In the genomic region with DNA sequence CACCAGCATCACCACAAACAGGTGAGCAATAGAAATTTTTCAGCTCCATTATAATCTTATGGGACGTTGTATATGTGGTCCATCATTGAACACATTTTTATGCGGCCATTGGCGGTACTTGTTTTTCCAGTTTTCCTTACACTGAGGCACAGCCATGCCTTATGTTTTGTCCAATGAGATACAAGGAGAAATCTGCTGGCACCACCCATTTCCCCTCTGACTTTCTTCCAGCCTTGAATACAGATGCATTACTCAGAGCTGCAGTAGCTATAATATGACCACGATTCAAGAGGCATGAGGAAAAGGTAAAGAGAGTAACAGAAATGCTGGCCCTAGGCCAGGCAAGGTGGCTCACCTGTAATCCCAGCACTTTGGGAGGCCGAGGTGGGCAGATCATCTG, we compare ENCODE assay signal across 22 cellular contexts. TPM values are rescaled to one million over a fixed set of nuclear protein-coding genes. Genes with fewer than 3 reads are reported as not detected.
A peak's percentile ranks its signal among the peaks of the same experiment; 100 is the strongest.
DNase-seq lines count a peak whose midpoint lies in the region; FAIRE-seq and TF ChIP-seq lines count a peak whose summit lies in the region.
"Had no signal": no experiment of that assay in that cellular context is flagged by ENCODE, and none has a peak within 500 bp of the region (broad histone marks: within the 10 kb centered on the region; RNA-seq: fewer than 3 reads in every experiment).

No MANE protein-coding gene starts in this region.

- peak; percentile 11 for DNase-seq in NCI-H748 (lab: John Stamatoyannopoulos, UW; ENCODE audit: unreplicated experiment)
- DNase-seq in NCI-H748 treated with DMSO at 0.1 percent for 48 hours (lab: John Stamatoyannopoulos, UW): no peak
- DNase-seq in PC-9: peak; percentile 70 to 83
- DNase-seq in keratinocyte (ENCODE audit: low read depth, low spot score): no peak
- no peak for DNase-seq in type B pancreatic cell (ENCODE audit: extremely low spot score, unreplicated experiment)
- no peak for DNase-seq in caudate nucleus (lab: John Stamatoyannopoulos, UW)
- no peak for DNase-seq in neuronal stem cell (ENCODE audit: low spot score)
- DNase-seq in KG1 (lab: John Stamatoyannopoulos, UW): no peak
- DNase-seq: 8988T; BE2C; CD4-positive, alpha-beta T cell; DND-41; HFFc6; Karpas-422; MM.1S; NCI-H1092 treated with DMSO at 0.1 percent for 48 hours; NCI-H1694; NCI-H446 treated with DMSO at 0.1 percent for 48 hours; NCI-H774 had no signal

- H3K79me2 ChIP-seq in PC-9 (ENCODE audit: low read depth): no peaks in the 10 kb centered on the region
- H3K79me2 ChIP-seq in keratinocyte (ENCODE audit: control insufficient read depth, insufficient read depth, low read length): no peaks in the 10 kb centered on the region

- H3K18ac ChIP-seq in neuronal stem cell (ENCODE audit: low read length): no peak overlapping the region

- H3K14ac ChIP-seq in neuronal stem cell (ENCODE audit: low read length): no peak overlapping the region

- CTCF ChIA-PET in PC-9 (lab: Charles Lee): interaction anchor here (1.0 to 1.6 kb wide), 4 partner anchors 9 to 138 kb away, joined by 3 to 7 read pairs (median 4); a partner anchor contains a TSS

- TF ChIP-seq CTCF in PC-9 (conservative IDR thresholded peaks at IDR 0.05): no peak
- TF ChIP-seq CTCF in keratinocyte (optimal IDR thresholded peaks at IDR 0.05 in 1 of 3, IDR thresholded peaks at IDR 0.05 in 1 of 3, conservative IDR thresholded peaks at IDR 0.05 in 1 of 3; ENCODE audit: extremely low read depth in 1 of 3, insufficient read depth in 2 of 3, low read length in 3 of 3): no peak
- no peak for TF ChIP-seq CTCF in type B pancreatic cell (conservative IDR thresholded peaks at IDR 0.05)

- POLR2A ChIA-PET in PC-9 (lab: Charles Lee; ENCODE audit: unreplicated experiment): interaction anchor here (0.6 to 1.0 kb wide), 4 partner anchors 8 to 138 kb away, joined by 3 to 11 read pairs (median 4); a partner anchor contains a TSS

- no peak overlapping the region for H2AK5ac ChIP-seq in neuronal stem cell (ENCODE audit: low read depth, low read length)

- H3K4me3 ChIP-seq in PC-9 (no peak overlapping the region), keratinocyte (ENCODE audit: control insufficient read depth in 2 of 3, extremely low read depth in 1 of 3, insufficient read depth in 2 of 3, low read depth in 1 of 3, low read length in 3 of 3) (no peak overlapping the region), neuronal stem cell (ENCODE audit: low read length in 2 of 2) (no peak overlapping the region)
- H3K4me3 ChIP-seq: SK-N-MC had no signal

- H2BK12ac ChIP-seq in neuronal stem cell (ENCODE audit: low read length): no peak overlapping the region

- intact Hi-C loops in PC-9 (cut with micrococcal nuclease; ENCODE audit: unreplicated experiment): loop anchor here (1.0 kb wide), 2 partner anchors 8 to 138 kb away; no protein-coding TSS in a partner anchor

- no peaks in the 10 kb centered on the region for H3K36me3 Mint-ChIP-seq in type B pancreatic cell

- peaks cover 7% of the 10 kb centered on the region for H3K4me1 Mint-ChIP-seq in type B pancreatic cell (ENCODE audit: unreplicated experiment)

- dilution Hi-C loops in keratinocyte (cut with MboI; ENCODE audit: extremely low pct_ligation_motif_present, low sequenced_read_pairs): no loop called here

- WGBS in neuronal stem cell (ENCODE audit: extremely low coverage in 2 of 2, insufficient read length in 2 of 2, insufficient replicate concordance in 1 of 2), 2 donors: no CpG with 5 or more reads among the region's 5 CpGs

- H3K79me1 ChIP-seq in neuronal stem cell (ENCODE audit: low read depth, low read length): no peaks in the 10 kb centered on the region

- H3K4me1 ChIP-seq in PC-9 (replicated peaks; ENCODE audit: insufficient read depth) (peaks cover 23% of the 10 kb centered on the region), keratinocyte (ENCODE audit: control insufficient read depth, extremely low read depth, insufficient read depth, low read length) (peaks cover 14% of the 10 kb centered on the region), neuronal stem cell (ENCODE audit: control insufficient read depth in 2 of 2, insufficient read depth in 1 of 2, low read depth in 1 of 2, low read length in 2 of 2) (no peaks in the 10 kb centered on the region)

- H4K8ac ChIP-seq in neuronal stem cell (ENCODE audit: low read depth, low read length): no peak overlapping the region

- peak; percentile 94 for FAIRE-seq in keratinocyte (lab: Jason Lieb, UNC)
- FAIRE-seq: G401.6, H1 had no signal

- no TSS peak for BruUV-seq in PC-9 (replicated peaks; lab: Mats Ljungman, UMichigan)

- H3K4ac ChIP-seq in neuronal stem cell (ENCODE audit: low read length): no peak overlapping the region

- H3F3A ChIP-seq in PC-9 (ENCODE audit: insufficient read depth, low read depth): no peaks in the 10 kb centered on the region; the same call in 1 of the 2 replicates

- no peak overlapping the region for H2BK120ac ChIP-seq in neuronal stem cell (ENCODE audit: low read depth, low read length)

- no peaks in the 10 kb centered on the region for H4K20me1 ChIP-seq in PC-9 (ENCODE audit: insufficient read depth)
- no peaks in the 10 kb centered on the region for H4K20me1 ChIP-seq in keratinocyte (ENCODE audit: control insufficient read depth, extremely low read depth, insufficient read depth, low read length)

- peak overlapping the region; percentile 48 for H3K27ac Mint-ChIP-seq in type B pancreatic cell
- H3K27ac Mint-ChIP-seq: CD4-positive, alpha-beta T cell; HFFc6 had no signal

- no peaks in the 10 kb centered on the region for H3K9me3 Mint-ChIP-seq in type B pancreatic cell
- H3K9me3 Mint-ChIP-seq: CD4-positive, alpha-beta T cell; HFFc6 had no signal

- H2AFZ ChIP-seq in PC-9: peak overlapping the region; percentile 13; the same call in 1 of the 2 replicates
- H2AFZ ChIP-seq in keratinocyte (ENCODE audit: control insufficient read depth, low read length): no peak overlapping the region
- H2AFZ ChIP-seq in neuronal stem cell (ENCODE audit: low read length): no peak overlapping the region

- H2BK15ac ChIP-seq in neuronal stem cell (ENCODE audit: low read length): no peak overlapping the region

- H3K9me3 ChIP-seq in PC-9 (ENCODE audit: insufficient read depth, low read depth) (no peaks in the 10 kb centered on the region), keratinocyte (ENCODE audit: control insufficient read depth, low read depth, low read length) (no peaks in the 10 kb centered on the region), neuronal stem cell (replicated peaks in 1 of 2; ENCODE audit: control insufficient read depth in 2 of 2, insufficient read depth in 1 of 2, low read depth in 1 of 2, low read length in 2 of 2) (no peaks in the 10 kb centered on the region)
- H3K9me3 ChIP-seq: BE2C had no signal

- H3K9ac ChIP-seq in keratinocyte (ENCODE audit: control insufficient read depth, extremely low read depth, insufficient read depth, low read length) (no peak overlapping the region), neuronal stem cell (ENCODE audit: low read depth, low read length, poor library complexity) (no peak overlapping the region)

- H3K4me3 Mint-ChIP-seq in type B pancreatic cell: no peak overlapping the region
- H3K4me3 Mint-ChIP-seq: CD4-positive, alpha-beta T cell; HFFc6 had no signal

- H3K9me1 ChIP-seq in keratinocyte (ENCODE audit: control insufficient read depth, extremely low read depth, insufficient read depth, low read length): no peaks in the 10 kb centered on the region

- H3K23ac ChIP-seq in neuronal stem cell (ENCODE audit: low read depth, low read length, poor library complexity): no peak overlapping the region

- H3K36me3 ChIP-seq in PC-9 (ENCODE audit: low read depth) (no peaks in the 10 kb centered on the region), keratinocyte (ENCODE audit: control insufficient read depth in 2 of 2, extremely low read depth in 1 of 2, insufficient read depth in 2 of 2, low read length in 2 of 2) (no peaks in the 10 kb centered on the region), neuronal stem cell (replicated peaks in 1 of 2; ENCODE audit: control insufficient read depth in 2 of 2, insufficient read depth in 2 of 2, low read length in 2 of 2) (no peaks in the 10 kb centered on the region)
- H3K36me3 ChIP-seq: BE2C had no signal

- peak overlapping the region; percentile 7; the same call in 1 of the 2 replicates for H3K4me2 ChIP-seq in PC-9
- no peak overlapping the region for H3K4me2 ChIP-seq in keratinocyte (ENCODE audit: control insufficient read depth, extremely low read depth, insufficient read depth, low read depth, low read length)
- no peak overlapping the region for H3K4me2 ChIP-seq in neuronal stem cell (ENCODE audit: insufficient read depth, low read length, poor library complexity, severe bottlenecking)

- no peak overlapping the region for H4K91ac ChIP-seq in neuronal stem cell (ENCODE audit: low read depth, low read length, poor library complexity)

- H3K27ac ChIP-seq in PC-9 (no peak overlapping the region), keratinocyte (ENCODE audit: control insufficient read depth, insufficient read depth, low read length) (no peak overlapping the region), caudate nucleus (ENCODE audit: low read depth, low read length) (no peak overlapping the region), neuronal stem cell (replicated peaks; ENCODE audit: low read length) (no peak overlapping the region)
- H3K27ac ChIP-seq: SK-N-MC had no signal

- peaks cover 4% of the 10 kb centered on the region for H3K27me3 Mint-ChIP-seq in type B pancreatic cell
- H3K27me3 Mint-ChIP-seq: CD4-positive, alpha-beta T cell had no signal

- H2BK5ac ChIP-seq in neuronal stem cell (ENCODE audit: low read length): no peak overlapping the region

- H3K27me3 ChIP-seq in PC-9 (ENCODE audit: insufficient read depth, low read depth) (no peaks in the 10 kb centered on the region), keratinocyte (ENCODE audit: control insufficient read depth, extremely low read depth, insufficient read depth, low read length) (no peaks in the 10 kb centered on the region), neuronal stem cell (ENCODE audit: control insufficient read depth in 3 of 3, insufficient read depth in 3 of 3, low read depth in 1 of 3, low read length in 3 of 3) (peaks cover 0 to 5% (median 0%) of the 10 kb centered on the region in 3 experiments)
- H3K27me3 ChIP-seq: BE2C had no signal

- H3K9me2 ChIP-seq in PC-9 (ENCODE audit: insufficient read depth): no peaks in the 10 kb centered on the region

RNA-seq across cellular contexts. Expression of a gene that starts 9.0 kb away (rescaled TPM):
- total RNA-seq in PC-9 (2021) (28.7 and 35.2 TPM in 2 replicates), type B pancreatic cell (ENCODE audit: low replicate concordance) (24.7 and 26.0 TPM in 2 replicates)
- polyA plus RNA-seq in keratinocyte: 43.4 to 53.0 TPM (median 49.2 TPM) in 3 replicates
- 9.7 TPM for polyA plus RNA-seq in keratinocyte (2011; ENCODE audit: low read depth)
- polyA plus RNA-seq in keratinocyte (2011; cell fraction: cytosol; rRNA removed): 12.3 and 20.3 TPM in 2 replicates
- polyA plus RNA-seq in keratinocyte (2011; cell fraction: nucleus; rRNA removed): 102 and 112 TPM in 2 replicates
- polyA plus RNA-seq in keratinocyte (2012; ENCODE audit: low replicate concordance): 17.1 and 22.3 TPM in 2 replicates
- 56.6 to 130 TPM (median 114 TPM) in 3 replicates for polyA minus RNA-seq in keratinocyte
- polyA minus RNA-seq in keratinocyte (2011; cell fraction: cytosol; rRNA and poly(A)+ RNA removed): 17.6 TPM
- 97.7 and 159 TPM in 2 replicates for polyA minus RNA-seq in keratinocyte (2011; cell fraction: nucleus; rRNA and poly(A)+ RNA removed)
- 9.9 TPM for polyA plus RNA-seq in neuronal stem cell (2013, experiment 1 of 2)
- polyA plus RNA-seq in neuronal stem cell (2013, experiment 2 of 2): 10.8 TPM

Comparison
In these comparisons a context has a peak if more than half of its experiments do, and no peak if none do; other contexts are left out.
1. DNase-seq: peak in NCI-H748 (single experiment) and PC-9 (2 of 2); none in NCI-H748 treated with DMSO at 0.1 percent for 48 hours (single experiment), keratinocyte (single experiment), type B pancreatic cell (single experiment), caudate nucleus (0 of 61), neuronal stem cell (single experiment) and KG1 (single experiment).